In the genomic region with DNA sequence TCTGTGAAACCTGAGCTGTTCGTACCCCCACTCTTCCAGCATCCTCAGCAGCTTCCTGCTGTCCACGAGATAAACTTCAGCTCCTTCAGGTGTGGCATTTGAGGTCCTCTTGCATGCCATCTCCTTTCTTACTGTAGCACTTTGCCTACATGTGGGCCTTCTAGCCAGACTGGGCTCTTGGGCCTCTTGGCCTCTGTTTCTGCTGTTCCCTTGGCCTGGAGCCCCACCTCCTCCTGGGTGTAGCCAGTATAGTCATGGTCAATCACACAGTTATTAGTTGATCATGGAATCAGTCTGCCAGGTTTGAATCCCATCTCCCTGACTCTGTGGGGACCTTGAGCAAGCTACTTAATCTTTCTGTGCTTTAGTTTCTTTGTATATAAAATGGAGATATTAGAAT, we compare ENCODE assay signal across 18 cellular contexts. TPM values are rescaled to one million over a fixed set of nuclear protein-coding genes. Genes with fewer than 3 reads are reported as not detected.
A peak's percentile ranks its signal among the peaks of the same experiment; 100 is the strongest.
DNase-seq lines count a peak whose midpoint lies in the region; ATAC-seq and TF ChIP-seq lines count a peak whose summit lies in the region.
"Had no signal": no experiment of that assay in that cellular context is flagged by ENCODE, and none has a peak within 500 bp of the region (broad histone marks: within the 10 kb centered on the region; RNA-seq: fewer than 3 reads in every experiment).

No MANE protein-coding gene starts in this region.

- no peak overlapping the region for H3K4me3 ChIP-seq in stomach smooth muscle (ENCODE audit: low read length in 2 of 2)

- no peak overlapping the region for H3K4me3 Mint-ChIP-seq in activated naive CD4-positive, alpha-beta T cell treated with anti-CD3 and anti-CD28 coated beads, Interleukin-2, amount 50 U/mL, for 24 hours
- no peak overlapping the region for H3K4me3 Mint-ChIP-seq in activated T-helper 17 cell treated with anti-CD3 and anti-CD28 coated beads, Interleukin-2, amount 50 U/mL, for 72 hours
- no peak overlapping the region for H3K4me3 Mint-ChIP-seq in immature natural killer cell
- no peak overlapping the region; a peak in 1 of 5 replicates for H3K4me3 Mint-ChIP-seq in H9
- H3K4me3 Mint-ChIP-seq: CD4-positive, CD25-positive, alpha-beta regulatory T cell had no signal

- no peaks in the 10 kb centered on the region for H3K9me3 ChIP-seq in stomach smooth muscle (ENCODE audit: control insufficient read depth in 2 of 2, low read length in 2 of 2)
- no peaks in the 10 kb centered on the region for H3K9me3 ChIP-seq in H9 (ENCODE audit: control insufficient read depth, low read depth, low read length)
- H3K9me3 ChIP-seq: BE2C had no signal

- no peak overlapping the region for H4K5ac ChIP-seq in H9 (ENCODE audit: insufficient read length, low read depth, low read length)

- H3K9ac ChIP-seq in stomach smooth muscle (ENCODE audit: low read length in 2 of 2), result peak overlapping the region in 1 of 2 donors; percentile 21
- no peak overlapping the region for H3K9ac ChIP-seq in H9 (ENCODE audit: extremely low read depth, insufficient read length, low read length)

- no peaks in the 10 kb centered on the region for H3K79me1 ChIP-seq in H9 (ENCODE audit: insufficient read depth, low read depth, low read length, poor library complexity, severe bottlenecking)

- H4K8ac ChIP-seq in H9 (replicated peaks; ENCODE audit: insufficient read length, low read depth, low read length), result no peak overlapping the region

- no CpG with 5 or more reads among the region's 2 CpGs for WGBS in H9 (ENCODE audit: extremely low coverage, insufficient read length, low lambda C conversion rate)

- no peak for TF ChIP-seq CTCF in H9 (conservative IDR thresholded peaks at IDR 0.05)

- no peak for DNase-seq in activated naive CD4-positive, alpha-beta T cell (lab: John Stamatoyannopoulos, UW)
- DNase-seq in immature natural killer cell (no peak), NCI-H1417 treated with DMSO at 0.1 percent for 48 hours (lab: John Stamatoyannopoulos, UW) (no peak), H9 (no peak), NCI-H526 treated with DMSO at 0.1 percent for 48 hours (lab: John Stamatoyannopoulos, UW) (no peak)
- DNase-seq: BE2C; CD4-positive, CD25-positive, alpha-beta regulatory T cell; H7; KG1; MV-4-11; NCI-H1436; NCI-H1930; NCI-H226; NCI-H524 treated with DMSO at 0.1 percent for 48 hours; PC-3 had no signal

- no peak overlapping the region for H2BK20ac ChIP-seq in H9 (ENCODE audit: low read depth, low read length, poor library complexity, severe bottlenecking)

- H3K4me1 ChIP-seq in stomach smooth muscle (ENCODE audit: control insufficient read depth, insufficient read depth, low read length) (peaks cover 40% of the 10 kb centered on the region), H9 (ENCODE audit: insufficient read depth, low read length) (no peaks in the 10 kb centered on the region)
- H3K4me1 ChIP-seq: BE2C had no signal

- no peak for ATAC-seq in activated T-helper 17 cell treated with anti-CD3 and anti-CD28 coated beads, Interleukin-2, amount 50 U/mL, for 72 hours (replicated peaks)
- ATAC-seq: PC-3 had no signal

- H3K36me3 ChIP-seq in stomach smooth muscle (ENCODE audit: control insufficient read depth in 2 of 2, insufficient read depth in 2 of 2, low read length in 2 of 2), result peaks cover 23 to 44% of the 10 kb centered on the region in 2 donors

- H3K18ac ChIP-seq in H9 (ENCODE audit: insufficient read length, low read depth, low read length), result no peak overlapping the region

- H3K4ac ChIP-seq in H9 (ENCODE audit: low read depth, low read length), result no peak overlapping the region

- no peaks in the 10 kb centered on the region for H3K79me2 ChIP-seq in H9 (ENCODE audit: insufficient read depth, low read length)

- H2BK5ac ChIP-seq in H9 (ENCODE audit: insufficient read length, low read length), result no peak overlapping the region

- no peaks in the 10 kb centered on the region for H3K27me3 Mint-ChIP-seq in activated naive CD4-positive, alpha-beta T cell treated with anti-CD3 and anti-CD28 coated beads, Interleukin-2, amount 50 U/mL, for 24 hours
- no peaks in the 10 kb centered on the region for H3K27me3 Mint-ChIP-seq in activated T-helper 17 cell treated with anti-CD3 and anti-CD28 coated beads, Interleukin-2, amount 50 U/mL, for 72 hours
- H3K27me3 Mint-ChIP-seq in immature natural killer cell (ENCODE audit: low read depth in 3 of 3) (peaks cover 0 to 5% (median 2%) of the 10 kb centered on the region in 3 donors), H9 (ENCODE audit: low read depth) (no peaks in the 10 kb centered on the region)
- H3K27me3 Mint-ChIP-seq: CD4-positive, CD25-positive, alpha-beta regulatory T cell had no signal

- H2BK120ac ChIP-seq in H9 (ENCODE audit: low read depth, low read length, poor library complexity, severe bottlenecking), result no peak overlapping the region

- no peaks in the 10 kb centered on the region for H4K20me1 ChIP-seq in H9 (ENCODE audit: control insufficient read depth, insufficient read depth, insufficient read length)

- H3K56ac ChIP-seq in H9 (ENCODE audit: insufficient read length, low read depth, low read length), result no peak overlapping the region

- no peak overlapping the region for H2BK15ac ChIP-seq in H9 (ENCODE audit: low read depth, low read length)

- H3K23me2 ChIP-seq in H9 (ENCODE audit: insufficient read length, low read depth, low read length, poor library complexity, severe bottlenecking), result no peaks in the 10 kb centered on the region

- peaks cover 5% of the 10 kb centered on the region for H3K36me3 Mint-ChIP-seq in activated naive CD4-positive, alpha-beta T cell treated with anti-CD3 and anti-CD28 coated beads, Interleukin-2, amount 50 U/mL, for 24 hours
- peaks cover 71% of the 10 kb centered on the region for H3K36me3 Mint-ChIP-seq in activated T-helper 17 cell treated with anti-CD3 and anti-CD28 coated beads, Interleukin-2, amount 50 U/mL, for 72 hours (ENCODE audit: low read depth)
- peaks cover 0 to 51% (median 23%) of the 10 kb centered on the region in 3 donors for H3K36me3 Mint-ChIP-seq in immature natural killer cell
- H3K36me3 Mint-ChIP-seq in H9 (ENCODE audit: insufficient read depth in 1 of 3, low read depth in 3 of 3), result peaks cover 23 to 75% (median 69%) of the 10 kb centered on the region in 3 experiments; a peak in 6 of 7 replicates

- no peak overlapping the region for H4K91ac ChIP-seq in H9 (ENCODE audit: insufficient read length, low read depth, low read length)

- no peak overlapping the region for H3K23ac ChIP-seq in H9 (ENCODE audit: insufficient read length, low read depth, low read length)

- H2AFZ ChIP-seq in H9 (ENCODE audit: low read length), result no peak overlapping the region

- H2BK12ac ChIP-seq in H9 (ENCODE audit: insufficient read length, low read depth, low read length), result no peak overlapping the region

- H3K27ac ChIP-seq in stomach smooth muscle (ENCODE audit: low read length), result peak overlapping the region; percentile 99
- H3K27ac ChIP-seq in H9 (ENCODE audit: insufficient read length, low read depth, low read length), result no peak overlapping the region

- no peak overlapping the region for H3K4me2 ChIP-seq in H9 (ENCODE audit: insufficient read depth, insufficient read length, low read length)

- no peaks in the 10 kb centered on the region for H3K4me1 Mint-ChIP-seq in activated naive CD4-positive, alpha-beta T cell treated with anti-CD3 and anti-CD28 coated beads, Interleukin-2, amount 50 U/mL, for 24 hours
- H3K4me1 Mint-ChIP-seq in activated T-helper 17 cell treated with anti-CD3 and anti-CD28 coated beads, Interleukin-2, amount 50 U/mL, for 72 hours, result no peaks in the 10 kb centered on the region
- H3K4me1 Mint-ChIP-seq in immature natural killer cell (peaks cover 4 to 7% of the 10 kb centered on the region in 2 donors), H9 (peaks cover 8 to 27% of the 10 kb centered on the region in 2 experiments; a peak in 2 of 4 replicates)

- H3K27me3 ChIP-seq in stomach smooth muscle (ENCODE audit: control insufficient read depth in 1 of 2, insufficient read depth in 2 of 2, low read length in 2 of 2) (no peaks in the 10 kb centered on the region), H9 (ENCODE audit: insufficient read depth, low read length) (no peaks in the 10 kb centered on the region)
- H3K27me3 ChIP-seq: BE2C had no signal

- no peak overlapping the region for H3T11ph ChIP-seq in H9 (ENCODE audit: low read length)

- no peaks in the 10 kb centered on the region for H3K9me3 Mint-ChIP-seq in activated naive CD4-positive, alpha-beta T cell treated with anti-CD3 and anti-CD28 coated beads, Interleukin-2, amount 50 U/mL, for 24 hours
- no peaks in the 10 kb centered on the region for H3K9me3 Mint-ChIP-seq in activated T-helper 17 cell treated with anti-CD3 and anti-CD28 coated beads, Interleukin-2, amount 50 U/mL, for 72 hours
- H3K9me3 Mint-ChIP-seq in immature natural killer cell (no peaks in the 10 kb centered on the region), H9 (no peaks in the 10 kb centered on the region)
- H3K9me3 Mint-ChIP-seq: CD4-positive, CD25-positive, alpha-beta regulatory T cell had no signal

- H3K14ac ChIP-seq in H9 (ENCODE audit: insufficient read depth, low read length), result no peak overlapping the region

- H2AK5ac ChIP-seq in H9 (ENCODE audit: insufficient read length, low read length), result no peak overlapping the region

- H3K27ac Mint-ChIP-seq in activated naive CD4-positive, alpha-beta T cell treated with anti-CD3 and anti-CD28 coated beads, Interleukin-2, amount 50 U/mL, for 24 hours, result peak overlapping the region; percentile 41
- peak overlapping the region; percentile 65 for H3K27ac Mint-ChIP-seq in activated T-helper 17 cell treated with anti-CD3 and anti-CD28 coated beads, Interleukin-2, amount 50 U/mL, for 72 hours
- peak overlapping the region in 4 of 6 donors; percentile 1 to 59 (median 29) for H3K27ac Mint-ChIP-seq in immature natural killer cell
- no peak overlapping the region for H3K27ac Mint-ChIP-seq in H9

RNA-seq across cellular contexts. Expression of a gene that starts 26.4 kb away (rescaled TPM):
- 1 to 10 TPM; 3.5 to 4.2 TPM for total RNA-seq in activated T-helper 17 cell treated with anti-CD3 and anti-CD28 coated beads, Interleukin-2, amount 50 U/mL, for 72 hours
- 1 to 10 TPM; 4.2 to 8.8 (median 8.7) TPM for polyA plus RNA-seq in immature natural killer cell
- total RNA-seq in H9 (2021), result 6.2 and 7.2 TPM in 2 replicates

RNA-seq across cellular contexts. Expression of a gene that starts 26.6 kb away (rescaled TPM):
- 10 to 100 TPM; 10.7 to 65.8 TPM for total RNA-seq in activated T-helper 17 cell treated with anti-CD3 and anti-CD28 coated beads, Interleukin-2, amount 50 U/mL, for 72 hours
- 1 to 10 TPM in 1 of 3 donors, under 1 TPM in 1, not detected in 1; 0.50 to 1.6 TPM for polyA plus RNA-seq in immature natural killer cell
- total RNA-seq in H9 (2021), result 0.68 and 1.0 TPM in 2 replicates

Comparison
In these comparisons a context has a peak if more than half of its experiments do, and no peak if none do; other contexts are left out.
1. H3K27ac Mint-ChIP-seq: peak in activated naive CD4-positive, alpha-beta T cell treated with anti-CD3 and anti-CD28 coated beads, Interleukin-2, amount 50 U/mL, for 24 hours (single experiment), activated T-helper 17 cell treated with anti-CD3 and anti-CD28 coated beads, Interleukin-2, amount 50 U/mL, for 72 hours (single experiment) and immature natural killer cell (4 of 6); none in H9 (0 of 3).